In the genomic region with DNA sequence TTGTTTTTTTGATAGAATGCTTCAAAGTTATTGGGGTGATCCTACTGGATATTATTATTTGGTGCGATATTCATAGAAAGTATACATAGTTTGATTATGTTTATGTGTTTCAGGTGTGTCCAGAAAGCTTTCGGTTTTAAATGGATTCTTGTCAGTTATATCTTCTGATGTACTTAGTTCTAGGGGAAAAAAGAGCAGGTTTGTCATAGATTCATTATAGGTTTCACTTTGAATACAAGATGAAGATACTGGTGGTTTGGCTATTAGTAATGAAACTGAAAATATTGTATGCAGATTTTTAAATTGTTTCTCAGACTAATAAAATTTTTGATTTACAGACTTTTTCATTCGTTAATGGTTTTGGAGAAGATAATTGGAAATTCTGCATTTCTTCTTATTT, we compare ENCODE assay signal across 12 cellular contexts.
DNase-seq lines count a peak whose midpoint lies in the region; ATAC-seq and TF ChIP-seq lines count a peak whose summit lies in the region.
"Had no signal": no experiment of that assay in that cellular context is flagged by ENCODE, and none has a peak within 500 bp of the region (broad histone marks: within the 10 kb centered on the region; RNA-seq: fewer than 3 reads in every experiment).

No MANE protein-coding gene starts in this region.

- intact Hi-C loops in activated CD8-positive, alpha-beta T cell treated with anti-CD3 and anti-CD28 coated beads for 36 hours (cut with micrococcal nuclease), result loop anchor here (5.0 kb wide), 1 partner anchor 96 kb away; no protein-coding TSS in a partner anchor
- intact Hi-C loops in CD14-positive monocyte (cut with micrococcal nuclease), result no loop called here

- peak; percentile 55 for ATAC-seq in activated CD8-positive, alpha-beta T cell treated with anti-CD3 and anti-CD28 coated beads for 36 hours
- no peak for ATAC-seq in activated CD8-positive, alpha-beta T cell treated with anti-CD3 and anti-CD28 coated beads, Interleukin-2, amount 10 ng/mL, durations not matched to agents 7 days and 5 days
- ATAC-seq in GM21723 (IDR thresholded peaks at IDR 0.05; ENCODE audit: unreplicated experiment), result peak; percentile 97
- peak; percentile 92 for ATAC-seq in HG03196 (IDR thresholded peaks at IDR 0.05; ENCODE audit: unreplicated experiment)
- no peak for ATAC-seq in stimulated activated memory B cell treated with anti-CD40 and anti-IgM and Interleukin-4, amounts not matched to agents 10 μg/mL and 1 μg/mL and 100 μg/mL, for 72 hours
- ATAC-seq: A549, HCT116 had no signal

- no peaks in the 10 kb centered on the region for H3K27me3 Mint-ChIP-seq in activated CD8-positive, alpha-beta T cell treated with anti-CD3 and anti-CD28 coated beads for 36 hours
- no peaks in the 10 kb centered on the region for H3K27me3 Mint-ChIP-seq in activated CD8-positive, alpha-beta T cell treated with anti-CD3 and anti-CD28 coated beads, Interleukin-2, amount 10 ng/mL, durations not matched to agents 7 days and 5 days (ENCODE audit: low read depth)
- no peaks in the 10 kb centered on the region for H3K27me3 Mint-ChIP-seq in stimulated activated memory B cell treated with anti-CD40 and anti-IgM and Interleukin-4, amounts not matched to agents 10 μg/mL and 1 μg/mL and 100 μg/mL, for 72 hours
- H3K27me3 Mint-ChIP-seq in CD14-positive monocyte (ENCODE audit: low read depth in 3 of 3), result no peaks in the 10 kb centered on the region

- peaks cover 23% of the 10 kb centered on the region for H3K4me1 Mint-ChIP-seq in activated CD8-positive, alpha-beta T cell treated with anti-CD3 and anti-CD28 coated beads for 36 hours (ENCODE audit: low read depth)
- peaks cover 2% of the 10 kb centered on the region for H3K4me1 Mint-ChIP-seq in activated CD8-positive, alpha-beta T cell treated with anti-CD3 and anti-CD28 coated beads, Interleukin-2, amount 10 ng/mL, durations not matched to agents 7 days and 5 days (ENCODE audit: low read depth)
- peaks cover 18% of the 10 kb centered on the region for H3K4me1 Mint-ChIP-seq in stimulated activated memory B cell treated with anti-CD40 and anti-IgM and Interleukin-4, amounts not matched to agents 10 μg/mL and 1 μg/mL and 100 μg/mL, for 72 hours
- H3K4me1 Mint-ChIP-seq in CD14-positive monocyte, result no peaks in the 10 kb centered on the region

- peaks cover 47% of the 10 kb centered on the region for H3K36me3 Mint-ChIP-seq in activated CD8-positive, alpha-beta T cell treated with anti-CD3 and anti-CD28 coated beads for 36 hours (ENCODE audit: low read depth)
- H3K36me3 Mint-ChIP-seq in activated CD8-positive, alpha-beta T cell treated with anti-CD3 and anti-CD28 coated beads, Interleukin-2, amount 10 ng/mL, durations not matched to agents 7 days and 5 days (ENCODE audit: low read depth), result peaks cover 59% of the 10 kb centered on the region
- H3K36me3 Mint-ChIP-seq in stimulated activated memory B cell treated with anti-CD40 and anti-IgM and Interleukin-4, amounts not matched to agents 10 μg/mL and 1 μg/mL and 100 μg/mL, for 72 hours, result peaks cover 41% of the 10 kb centered on the region
- H3K36me3 Mint-ChIP-seq in CD14-positive monocyte, result peaks cover 57 to 58% of the 10 kb centered on the region in 2 donors

- H3K27ac Mint-ChIP-seq in activated CD8-positive, alpha-beta T cell treated with anti-CD3 and anti-CD28 coated beads for 36 hours, result peak overlapping the region; percentile 39
- H3K27ac Mint-ChIP-seq in activated CD8-positive, alpha-beta T cell treated with anti-CD3 and anti-CD28 coated beads, Interleukin-2, amount 10 ng/mL, durations not matched to agents 7 days and 5 days, result no peak overlapping the region
- peak overlapping the region; percentile 47 for H3K27ac Mint-ChIP-seq in stimulated activated memory B cell treated with anti-CD40 and anti-IgM and Interleukin-4, amounts not matched to agents 10 μg/mL and 1 μg/mL and 100 μg/mL, for 72 hours
- no peak overlapping the region for H3K27ac Mint-ChIP-seq in CD14-positive monocyte
- H3K27ac Mint-ChIP-seq: activated T-helper 1 cell treated with anti-CD3 and anti-CD28 coated beads, Interleukin-12 subunit alpha, Interleukin-12 subunit beta, Interleukin-2, Interleukin-4 antibody, amounts not matched to agents 30 ng/mL and 10 ng/mL and 1 ng/mL, durations not matched to agents 14 hours and 24 hours and 36 hours had no signal

- POLR2A ChIA-PET in activated CD8-positive, alpha-beta T cell treated with anti-CD3 and anti-CD28 coated beads for 36 hours (lab: Charles Lee), result no interaction called here
- POLR2A ChIA-PET in activated CD8-positive, alpha-beta T cell treated with anti-CD3 and anti-CD28 coated beads, Interleukin-2, amount 10 ng/mL, durations not matched to agents 7 days and 5 days (lab: Charles Lee), result no interaction called here

- no peak for TF ChIP-seq CTCF in activated CD8-positive, alpha-beta T cell treated with anti-CD3 and anti-CD28 coated beads for 36 hours (IDR thresholded peaks at IDR 0.05)
- TF ChIP-seq CTCF in CD14-positive monocyte (IDR thresholded peaks at IDR 0.05), result no peak

- CTCF ChIA-PET in activated CD8-positive, alpha-beta T cell treated with anti-CD3 and anti-CD28 coated beads for 36 hours (lab: Charles Lee), result no interaction called here
- CTCF ChIA-PET in activated CD8-positive, alpha-beta T cell treated with anti-CD3 and anti-CD28 coated beads, Interleukin-2, amount 10 ng/mL, durations not matched to agents 7 days and 5 days (lab: Charles Lee), result no interaction called here

- DNase-seq in activated CD8-positive, alpha-beta T cell treated with anti-CD3 and anti-CD28 coated beads for 36 hours, result no peak
- DNase-seq in activated CD8-positive, alpha-beta T cell treated with anti-CD3 and anti-CD28 coated beads, Interleukin-2, amount 10 ng/mL, durations not matched to agents 7 days and 5 days, result no peak
- DNase-seq in T-helper 9 cell (no peak), NCI-H510A (lab: John Stamatoyannopoulos, UW) (no peak), CD14-positive monocyte (ENCODE audit: low spot score) (no peak)
- DNase-seq: ovary had no signal

- no peak overlapping the region for H3K4me3 Mint-ChIP-seq in activated CD8-positive, alpha-beta T cell treated with anti-CD3 and anti-CD28 coated beads for 36 hours
- no peak overlapping the region for H3K4me3 Mint-ChIP-seq in activated CD8-positive, alpha-beta T cell treated with anti-CD3 and anti-CD28 coated beads, Interleukin-2, amount 10 ng/mL, durations not matched to agents 7 days and 5 days
- H3K4me3 Mint-ChIP-seq in stimulated activated memory B cell treated with anti-CD40 and anti-IgM and Interleukin-4, amounts not matched to agents 10 μg/mL and 1 μg/mL and 100 μg/mL, for 72 hours, result no peak overlapping the region
- H3K4me3 Mint-ChIP-seq in CD14-positive monocyte, result no peak overlapping the region
- H3K4me3 Mint-ChIP-seq: activated T-helper 1 cell treated with anti-CD3 and anti-CD28 coated beads, Interleukin-12 subunit alpha, Interleukin-12 subunit beta, Interleukin-2, Interleukin-4 antibody, amounts not matched to agents 30 ng/mL and 10 ng/mL and 1 ng/mL, durations not matched to agents 14 hours and 24 hours and 36 hours had no signal

- peaks cover 3% of the 10 kb centered on the region for H3K9me3 Mint-ChIP-seq in activated CD8-positive, alpha-beta T cell treated with anti-CD3 and anti-CD28 coated beads for 36 hours
- no peaks in the 10 kb centered on the region for H3K9me3 Mint-ChIP-seq in activated CD8-positive, alpha-beta T cell treated with anti-CD3 and anti-CD28 coated beads, Interleukin-2, amount 10 ng/mL, durations not matched to agents 7 days and 5 days (ENCODE audit: insufficient read depth)
- no peaks in the 10 kb centered on the region for H3K9me3 Mint-ChIP-seq in stimulated activated memory B cell treated with anti-CD40 and anti-IgM and Interleukin-4, amounts not matched to agents 10 μg/mL and 1 μg/mL and 100 μg/mL, for 72 hours
- peaks cover 0 to 5% (median 0%) of the 10 kb centered on the region in 7 donors for H3K9me3 Mint-ChIP-seq in CD14-positive monocyte

Comparison
In these comparisons a context has a peak if more than half of its experiments do, and no peak if none do; other contexts are left out.
1. ATAC-seq: peak in activated CD8-positive, alpha-beta T cell treated with anti-CD3 and anti-CD28 coated beads for 36 hours (single experiment), GM21723 (single experiment) and HG03196 (single experiment); none in activated CD8-positive, alpha-beta T cell treated with anti-CD3 and anti-CD28 coated beads, Interleukin-2, amount 10 ng/mL, durations not matched to agents 7 days and 5 days (single experiment) and stimulated activated memory B cell treated with anti-CD40 and anti-IgM and Interleukin-4, amounts not matched to agents 10 μg/mL and 1 μg/mL and 100 μg/mL, for 72 hours (single experiment).
2. H3K27ac Mint-ChIP-seq: peak in activated CD8-positive, alpha-beta T cell treated with anti-CD3 and anti-CD28 coated beads for 36 hours (single experiment) and stimulated activated memory B cell treated with anti-CD40 and anti-IgM and Interleukin-4, amounts not matched to agents 10 μg/mL and 1 μg/mL and 100 μg/mL, for 72 hours (single experiment); none in activated CD8-positive, alpha-beta T cell treated with anti-CD3 and anti-CD28 coated beads, Interleukin-2, amount 10 ng/mL, durations not matched to agents 7 days and 5 days (single experiment) and CD14-positive monocyte (0 of 7).